In the genomic region with DNA sequence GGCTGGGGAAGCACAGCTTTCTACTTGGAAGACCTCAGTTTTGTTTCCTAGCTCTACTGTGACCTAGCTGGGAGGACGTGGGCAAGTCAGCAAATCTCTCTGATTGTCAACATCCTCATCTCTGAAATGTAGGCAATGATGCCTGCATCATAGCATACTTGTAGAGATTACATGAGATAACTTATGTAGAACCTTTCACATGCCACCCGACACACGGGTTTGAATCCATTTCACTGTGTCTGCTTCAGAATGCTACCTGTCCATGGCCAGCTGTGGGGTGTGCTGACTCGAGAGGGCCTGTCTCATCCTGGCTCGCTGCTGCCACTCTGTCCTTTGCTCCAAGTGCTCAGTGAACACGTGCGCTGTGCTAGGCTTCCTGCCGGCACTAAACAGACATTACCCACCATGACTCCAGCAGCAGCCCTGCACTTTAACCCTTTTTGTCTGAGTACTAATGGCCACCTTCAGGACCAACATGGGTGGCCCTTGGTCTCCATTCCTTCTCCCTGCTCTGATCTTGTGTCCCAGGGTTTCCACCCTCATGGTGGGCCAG, we compare ENCODE assay signal across 15 cellular contexts. TPM values are rescaled to one million over a fixed set of nuclear protein-coding genes. Genes with fewer than 3 reads are reported as not detected.
A peak's percentile ranks its signal among the peaks of the same experiment; 100 is the strongest.
DNase-seq lines count a peak whose midpoint lies in the region; ATAC-seq, FAIRE-seq and TF ChIP-seq lines count a peak whose summit lies in the region.
"Had no signal": no experiment of that assay in that cellular context is flagged by ENCODE, and none has a peak within 500 bp of the region (broad histone marks: within the 10 kb centered on the region; RNA-seq: fewer than 3 reads in every experiment).

No MANE protein-coding gene starts in this region.

- H3K36me3 ChIP-seq in H1 (ENCODE audit: control insufficient read depth in 2 of 4, insufficient read depth in 4 of 4, low read length in 3 of 4) (no peaks in the 10 kb centered on the region), parathyroid adenoma (ENCODE audit: control insufficient read depth, insufficient read depth, low read length) (no peaks in the 10 kb centered on the region), SK-N-SH (replicated peaks in 1 of 2; ENCODE audit: control insufficient read depth in 1 of 2, insufficient read depth in 2 of 2, low read length in 1 of 2) (no peaks in the 10 kb centered on the region)

- H3K79me2 ChIP-seq in H1 (ENCODE audit: control insufficient read depth in 1 of 2, insufficient read depth in 2 of 2, low read length in 2 of 2) (no peaks in the 10 kb centered on the region), parathyroid adenoma (no peaks in the 10 kb centered on the region), SK-N-SH (ENCODE audit: insufficient read depth) (no peaks in the 10 kb centered on the region)

- H3K27ac ChIP-seq in A549 (no peak overlapping the region), H1 (ENCODE audit: low read depth, low read length) (no peak overlapping the region), parathyroid adenoma (no peak overlapping the region), SK-N-SH (ENCODE audit: low read depth in 2 of 2, low read length in 1 of 2) (no peak overlapping the region)
- H3K27ac ChIP-seq: GM23248 had no signal

- ATAC-seq in A549: peak; percentile 20 to 27; a peak in 2 of 6 replicates

- H3K4me3 ChIP-seq in A549: no peak overlapping the region
- no peak overlapping the region for H3K4me3 ChIP-seq in H1 (ENCODE audit: extremely low read depth in 1 of 4, insufficient read depth in 2 of 4, low read depth in 3 of 4, low read length in 4 of 4)
- H3K4me3 ChIP-seq in parathyroid adenoma (ENCODE audit: low read depth, low read length): no peak overlapping the region
- H3K4me3 ChIP-seq in SK-N-SH (ENCODE audit: low read depth in 2 of 2, low read length in 1 of 2): no peak overlapping the region
- H3K4me3 ChIP-seq: GM23248 had no signal

- CTCF ChIA-PET in A549 (lab: Yijun Ruan, JAX) (interaction anchor here (1.4 kb wide), 1 partner anchor 12 kb away, joined by 5 read pairs; no protein-coding TSS in a partner anchor), H1 (lab: Charles Lee; ENCODE audit: partially characterized antibody) (interaction anchor here (0.6 to 1.4 kb wide), 4 partner anchors 9 to 41 kb away, joined by 3 to 4 read pairs (median 3); partner anchors contain the start of gene RNF135), SK-N-SH (lab: Yijun Ruan, JAX) (no interaction called here)

- H2BK5ac ChIP-seq in H1 (ENCODE audit: low read depth, low read length): no peak overlapping the region

- H3K27me3 ChIP-seq in H1 (replicated peaks in 1 of 4; ENCODE audit: control insufficient read depth in 3 of 4, extremely low read depth in 1 of 4, insufficient read depth in 3 of 4, low read length in 3 of 4) (peaks cover 0 to 5% (median 3%) of the 10 kb centered on the region in 4 experiments; a peak in 5 of 7 replicates), parathyroid adenoma (ENCODE audit: control insufficient read depth, insufficient read depth, low read length) (no peaks in the 10 kb centered on the region), SK-N-SH (ENCODE audit: insufficient read depth) (peaks cover 11% of the 10 kb centered on the region; the same call in 1 of the 2 replicates)

- no peaks in the 10 kb centered on the region for H3K23me2 ChIP-seq in H1 (ENCODE audit: low read depth, low read length)

- H2BK20ac ChIP-seq in H1 (ENCODE audit: low read length): no peak overlapping the region

- no peak overlapping the region for H3K23ac ChIP-seq in H1 (ENCODE audit: insufficient read length)

- no peak overlapping the region for H3K4ac ChIP-seq in H1 (replicated peaks; ENCODE audit: insufficient read length, low read depth, low read length)

- WGBS in A549 (ENCODE audit: missing lambda C conversion rate): 74% methylated on average over 8 of the region's 8 CpGs
- WGBS in H1 (ENCODE audit: extremely low coverage in 1 of 2, insufficient coverage in 1 of 2, insufficient read length in 1 of 2, insufficient replicate concordance in 2 of 2, low coverage in 1 of 2, low lambda C conversion rate in 2 of 2, missing lambda C conversion rate in 1 of 2), 2 experiments: 88% methylated on average over 8 of the region's 8 CpGs; no CpG with 5 or more reads in 1 of the 2 experiments
- WGBS in SK-N-SH (ENCODE audit: low lambda C conversion rate): 82% methylated on average over 6 of the region's 8 CpGs

- no peak overlapping the region for H3K56ac ChIP-seq in H1 (replicated peaks; ENCODE audit: insufficient read length, low read depth, low read length)

- H2AFZ ChIP-seq in H1 (ENCODE audit: low read length) (0 out of 2 replicates have a peak overlapping the region, but pooled peaks have one; percentile 50), parathyroid adenoma (peak overlapping the region; percentile 3), SK-N-SH (ENCODE audit: low read depth) (no peak overlapping the region)
- H2AFZ ChIP-seq: GM23248 had no signal

- FAIRE-seq in A549 (lab: Jason Lieb, UNC) (no peak), H1 (lab: Jason Lieb, UNC) (no peak), frontal cortex (lab: Jason Lieb, UNC) (no peak)
- FAIRE-seq: D721Med had no signal

- H3K9ac ChIP-seq in H1 (replicated peaks in 1 of 4; ENCODE audit: extremely low read depth in 1 of 4, low read depth in 3 of 4, low read length in 3 of 4) (no peak overlapping the region), parathyroid adenoma (no peak overlapping the region), SK-N-SH (no peak overlapping the region)
- H3K9ac ChIP-seq: GM23248 had no signal

- no peak overlapping the region for H4K8ac ChIP-seq in H1 (ENCODE audit: extremely low read depth, insufficient read depth, low read length)

- no peak overlapping the region for H2BK12ac ChIP-seq in H1 (ENCODE audit: low read depth, low read length)

- POLR2A ChIA-PET in A549 (lab: Yijun Ruan, JAX): interaction anchor here (0.9 kb wide), 1 partner anchor 19 kb away, joined by 3 read pairs; no protein-coding TSS in a partner anchor
- POLR2A ChIA-PET in H1 (lab: Charles Lee; ENCODE audit: partially characterized antibody): no interaction called here
- POLR2A ChIA-PET in SK-N-SH (lab: Yijun Ruan, JAX): no interaction called here

- H4K91ac ChIP-seq in H1 (replicated peaks; ENCODE audit: insufficient read length, low read length): no peak overlapping the region

- TF ChIP-seq CTCF in A549 (IDR thresholded peaks at IDR 0.05) (no peak), H1 (IDR thresholded peaks at IDR 0.05; ENCODE audit: control extremely low read depth in 1 of 3, insufficient read depth in 1 of 3, low read depth in 1 of 3, low read length in 3 of 3) (no peak), parathyroid adenoma (IDR thresholded peaks at IDR 0.05) (no peak), SK-N-SH (IDR thresholded peaks at IDR 0.05) (no peak)

- peaks cover 3% of the 10 kb centered on the region for H3F3A ChIP-seq in SK-N-SH (replicated peaks; ENCODE audit: insufficient read depth)

- no peak overlapping the region for H2BK120ac ChIP-seq in H1 (replicated peaks; ENCODE audit: low read depth, low read length)

- H3K14ac ChIP-seq in H1 (ENCODE audit: insufficient read length): no peak overlapping the region

- H2BK15ac ChIP-seq in H1 (ENCODE audit: low read length): no peak overlapping the region

- no peaks in the 10 kb centered on the region for H3K9me2 ChIP-seq in SK-N-SH

- H4K20me1 ChIP-seq in H1 (replicated peaks in 1 of 2; ENCODE audit: control insufficient read depth in 1 of 2, insufficient read depth in 2 of 2, low read length in 2 of 2) (no peaks in the 10 kb centered on the region), SK-N-SH (ENCODE audit: insufficient read depth) (no peaks in the 10 kb centered on the region)

- no peaks in the 10 kb centered on the region for H3K9me3 ChIP-seq in A549
- H3K9me3 ChIP-seq in H1 (ENCODE audit: insufficient read depth in 2 of 2, low read depth in 1 of 2, low read length in 1 of 2): no peaks in the 10 kb centered on the region
- no peaks in the 10 kb centered on the region for H3K9me3 ChIP-seq in parathyroid adenoma (ENCODE audit: control insufficient read depth, low read length)
- H3K9me3 ChIP-seq in SK-N-SH: no peaks in the 10 kb centered on the region

- TF ChIP-seq RAD21 in A549 (conservative IDR thresholded peaks at IDR 0.05 in 1 of 2, IDR thresholded peaks at IDR 0.05 in 1 of 2) (no peak), H1 (IDR thresholded peaks at IDR 0.05 in 1 of 2, conservative IDR thresholded peaks at IDR 0.05 in 1 of 2; ENCODE audit: low read depth in 2 of 2, low read length in 2 of 2) (no peak), SK-N-SH (IDR thresholded peaks at IDR 0.05; ENCODE audit: low read length) (no peak)

- no peak overlapping the region for H2AK5ac ChIP-seq in H1 (ENCODE audit: low read depth, low read length)

- H3K4me2 ChIP-seq in A549: no peak overlapping the region
- no peak overlapping the region for H3K4me2 ChIP-seq in H1 (ENCODE audit: insufficient read depth in 1 of 2, low read depth in 2 of 2, low read length in 2 of 2)
- no peak overlapping the region for H3K4me2 ChIP-seq in parathyroid adenoma (ENCODE audit: low read length)
- H3K4me2 ChIP-seq in SK-N-SH: no peak overlapping the region

- TF ChIP-seq POLR2A in A549 (IDR thresholded peaks at IDR 0.05; ENCODE audit: low read length): no peak
- TF ChIP-seq POLR2A in H1 (IDR thresholded peaks at IDR 0.05; ENCODE audit: control extremely low read depth in 1 of 2, low read depth in 2 of 2, low read length in 2 of 2): no peak

- no peak overlapping the region for H3K18ac ChIP-seq in H1 (ENCODE audit: extremely low read depth, low read length)

- no peak for DNase-seq in A549 (ENCODE audit: low read depth in 1 of 2, low spot score in 1 of 2)
- peak; percentile 36 for DNase-seq in NCI-H69 (lab: John Stamatoyannopoulos, UW)
- no peak for DNase-seq in H1 (ENCODE audit: low read depth in 1 of 2, low spot score in 2 of 2)
- no peak for DNase-seq in frontal cortex (ENCODE audit: low spot score in 2 of 2)
- no peak for DNase-seq in NCI-H187 (lab: John Stamatoyannopoulos, UW)
- DNase-seq in SK-N-SH: no peak
- DNase-seq: C1 segment of cervical spinal cord; CD4-positive, alpha-beta T cell; DND-41; GF-D8; GM23248; H7 had no signal

- no peaks in the 10 kb centered on the region for H3K79me1 ChIP-seq in H1 (ENCODE audit: low read depth, low read length)

- H3K4me1 ChIP-seq in A549: no peaks in the 10 kb centered on the region
- H3K4me1 ChIP-seq in H1 (replicated peaks in 1 of 4; ENCODE audit: control insufficient read depth in 3 of 4, insufficient read depth in 4 of 4, low read length in 3 of 4): no peaks in the 10 kb centered on the region
- H3K4me1 ChIP-seq in parathyroid adenoma: no peaks in the 10 kb centered on the region
- no peaks in the 10 kb centered on the region for H3K4me1 ChIP-seq in SK-N-SH (ENCODE audit: control insufficient read depth in 1 of 2, insufficient read depth in 2 of 2, low read depth in 1 of 2, low read length in 1 of 2)

- no peak for TF ChIP-seq EP300 in A549 (IDR thresholded peaks at IDR 0.05)
- no peak for TF ChIP-seq EP300 in H1 (IDR thresholded peaks at IDR 0.05; ENCODE audit: borderline replicate concordance in 1 of 2, low read depth in 2 of 2, low read length in 2 of 2)
- TF ChIP-seq EP300 in SK-N-SH (IDR thresholded peaks at IDR 0.05; ENCODE audit: borderline replicate concordance in 1 of 2, low read depth in 1 of 2, low read length in 1 of 2): no peak

- no peak overlapping the region for H4K5ac ChIP-seq in H1 (ENCODE audit: insufficient read length, low read depth, low read length)

RNA-seq across cellular contexts. Expression of gene ADAP2, which starts 7.4 kb away (rescaled TPM):
- polyA plus RNA-seq in A549 (2011; rRNA removed): 4.5 and 5.0 TPM in 2 replicates
- polyA plus RNA-seq in A549 (2012; cell fraction: cytosol; rRNA removed): 3.4 and 4.1 TPM in 2 replicates
- 3.2 TPM in 2 replicates for polyA plus RNA-seq in A549 (2012; cell fraction: nucleus; rRNA removed)
- 3.3 to 3.9 TPM (median 3.7 TPM) in 3 replicates for polyA plus RNA-seq in A549 (2017; fragmentation: RNase III; extraction: RNeasy Plus Mini Kit Qiagen cat#74134 plus additional on column Dnase treatment)
- 5.4 and 5.9 TPM in 2 replicates for polyA minus RNA-seq in A549 (2011; rRNA and poly(A)+ RNA removed)
- total RNA-seq in H1 (2021; fragmentation: NEBNext Ultra II Directional; extraction: Animal tissue kit (Norgen Biotek cat#: 25700)): 0.76 and 1.1 TPM in 2 replicates
- polyA plus RNA-seq in H1 (2011; rRNA removed): 0.71 and 1.1 TPM in 2 replicates
- polyA plus RNA-seq in H1 (2011; cell fraction: cytosol; rRNA removed): 0.52 TPM
- polyA plus RNA-seq in H1 (2011; cell fraction: nucleus; rRNA removed): 0.30 TPM
- polyA plus RNA-seq in H1 (2012, experiment 1 of 2): 0.45 to 1.2 TPM (median 0.77 TPM) in 4 replicates
- 0.59 TPM for polyA plus RNA-seq in H1 (2012, experiment 2 of 2)
- polyA plus RNA-seq in H1 (2013, experiment 1 of 2): 0.87 TPM
- 0.79 TPM for polyA plus RNA-seq in H1 (2013, experiment 2 of 2)
- 0.54 and 0.95 TPM in 2 replicates for polyA minus RNA-seq in H1 (2011; rRNA and poly(A)+ RNA removed)
- polyA minus RNA-seq in H1 (2011; cell fraction: cytosol; rRNA and poly(A)+ RNA removed): 1.5 TPM
- not detected for polyA minus RNA-seq in H1 (2011; cell fraction: nucleus; rRNA and poly(A)+ RNA removed)
- 4.1 TPM for total RNA-seq in frontal cortex
- polyA plus RNA-seq in SK-N-SH (2012; rRNA removed): 0.39 and 0.42 TPM in 2 replicates
- polyA plus RNA-seq in SK-N-SH (2012; cell fraction: cytosol; rRNA removed): 0.22 TPM in 2 replicates
- 0.46 and 0.74 TPM in 2 replicates for polyA plus RNA-seq in SK-N-SH (2012; cell fraction: nucleus; rRNA removed)
- total RNA-seq: GM23248, HT1080 had no signal

RNA-seq across cellular contexts. Expression of gene TEFM, which starts 23.1 kb away (rescaled TPM):
- polyA plus RNA-seq in A549 (2011; rRNA removed) (25.3 and 27.5 TPM in 2 replicates), A549 (2017; fragmentation: RNase III; extraction: RNeasy Plus Mini Kit Qiagen cat#74134 plus additional on column Dnase treatment) (26.8 to 31.6 TPM (median 30.6 TPM) in 3 replicates), H1 (2011; rRNA removed) (2.9 and 6.1 TPM in 2 replicates), SK-N-SH (2012; rRNA removed) (4.4 and 9.3 TPM in 2 replicates)
- 6.1 and 7.7 TPM in 2 replicates for polyA plus RNA-seq in A549 (2012; cell fraction: cytosol; rRNA removed)
- polyA plus RNA-seq in A549 (2012; cell fraction: nucleus; rRNA removed): 3.2 and 7.8 TPM in 2 replicates
- polyA minus RNA-seq in A549 (2011; rRNA and poly(A)+ RNA removed): 5.9 and 6.5 TPM in 2 replicates
- total RNA-seq in H1 (2021; fragmentation: NEBNext Ultra II Directional; extraction: Animal tissue kit (Norgen Biotek cat#: 25700)): 9.9 and 10.9 TPM in 2 replicates
- 6.5 TPM for polyA plus RNA-seq in H1 (2011; cell fraction: cytosol; rRNA removed)
- 1.5 TPM for polyA plus RNA-seq in H1 (2011; cell fraction: nucleus; rRNA removed)
- polyA plus RNA-seq in H1 (2012, experiment 1 of 2): 9.3 to 16.4 TPM (median 11.3 TPM) in 4 replicates
- polyA plus RNA-seq in H1 (2012, experiment 2 of 2): 1.4 TPM
- polyA plus RNA-seq in H1 (2013, experiment 1 of 2): 15.9 TPM
- 14.2 TPM for polyA plus RNA-seq in H1 (2013, experiment 2 of 2)
- 4.7 and 5.8 TPM in 2 replicates for polyA minus RNA-seq in H1 (2011; rRNA and poly(A)+ RNA removed)
- polyA minus RNA-seq in H1 (2011; cell fraction: cytosol; rRNA and poly(A)+ RNA removed): 4.5 TPM
- polyA minus RNA-seq in H1 (2011; cell fraction: nucleus; rRNA and poly(A)+ RNA removed): 5.8 TPM
- 13.0 TPM for total RNA-seq in frontal cortex
- 8.0 and 8.3 TPM in 2 replicates for polyA plus RNA-seq in SK-N-SH (2012; cell fraction: cytosol; rRNA removed)
- 3.1 and 9.0 TPM in 2 replicates for polyA plus RNA-seq in SK-N-SH (2012; cell fraction: nucleus; rRNA removed)

RNA-seq across cellular contexts. Expression of gene RNF135, which starts 41.7 kb away (rescaled TPM):
- 35.0 and 43.1 TPM in 2 replicates for polyA plus RNA-seq in A549 (2011; rRNA removed)
- 26.1 and 35.3 TPM in 2 replicates for polyA plus RNA-seq in A549 (2012; cell fraction: cytosol; rRNA removed)
- 18.7 and 21.8 TPM in 2 replicates for polyA plus RNA-seq in A549 (2012; cell fraction: nucleus; rRNA removed)
- polyA plus RNA-seq in A549 (2017; fragmentation: RNase III; extraction: RNeasy Plus Mini Kit Qiagen cat#74134 plus additional on column Dnase treatment): 23.1 to 25.8 TPM (median 24.7 TPM) in 3 replicates
- 19.1 and 20.7 TPM in 2 replicates for polyA minus RNA-seq in A549 (2011; rRNA and poly(A)+ RNA removed)
- total RNA-seq in H1 (2021; fragmentation: NEBNext Ultra II Directional; extraction: Animal tissue kit (Norgen Biotek cat#: 25700)): 9.0 and 10.3 TPM in 2 replicates
- polyA plus RNA-seq in H1 (2011; rRNA removed): 7.7 and 8.8 TPM in 2 replicates
- polyA plus RNA-seq in H1 (2011; cell fraction: cytosol; rRNA removed): 9.6 TPM
- polyA plus RNA-seq in H1 (2011; cell fraction: nucleus; rRNA removed): 5.4 TPM
- polyA plus RNA-seq in H1 (2012, experiment 1 of 2): 7.8 to 9.9 TPM (median 8.5 TPM) in 4 replicates
- 8.8 TPM for polyA plus RNA-seq in H1 (2012, experiment 2 of 2)
- polyA plus RNA-seq in H1 (2013, experiment 1 of 2): 4.0 TPM
- polyA plus RNA-seq in H1 (2013, experiment 2 of 2): 3.9 TPM
- 4.7 and 5.7 TPM in 2 replicates for polyA minus RNA-seq in H1 (2011; rRNA and poly(A)+ RNA removed)
- 17.0 TPM for polyA minus RNA-seq in H1 (2011; cell fraction: cytosol; rRNA and poly(A)+ RNA removed)
- 3.7 TPM for polyA minus RNA-seq in H1 (2011; cell fraction: nucleus; rRNA and poly(A)+ RNA removed)
- 1.2 TPM for total RNA-seq in frontal cortex
- polyA plus RNA-seq in SK-N-SH (2012; rRNA removed): not detected in 2 replicates
- polyA plus RNA-seq in SK-N-SH (2012; cell fraction: cytosol; rRNA removed): 0.03 TPM in 1 of 2 replicates, not detected in the other
- 0.05 TPM in 1 of 2 replicates, not detected in the other for polyA plus RNA-seq in SK-N-SH (2012; cell fraction: nucleus; rRNA removed)
